Comparison of ENCODE assay signal across 1 cellular context in the genomic region with DNA sequence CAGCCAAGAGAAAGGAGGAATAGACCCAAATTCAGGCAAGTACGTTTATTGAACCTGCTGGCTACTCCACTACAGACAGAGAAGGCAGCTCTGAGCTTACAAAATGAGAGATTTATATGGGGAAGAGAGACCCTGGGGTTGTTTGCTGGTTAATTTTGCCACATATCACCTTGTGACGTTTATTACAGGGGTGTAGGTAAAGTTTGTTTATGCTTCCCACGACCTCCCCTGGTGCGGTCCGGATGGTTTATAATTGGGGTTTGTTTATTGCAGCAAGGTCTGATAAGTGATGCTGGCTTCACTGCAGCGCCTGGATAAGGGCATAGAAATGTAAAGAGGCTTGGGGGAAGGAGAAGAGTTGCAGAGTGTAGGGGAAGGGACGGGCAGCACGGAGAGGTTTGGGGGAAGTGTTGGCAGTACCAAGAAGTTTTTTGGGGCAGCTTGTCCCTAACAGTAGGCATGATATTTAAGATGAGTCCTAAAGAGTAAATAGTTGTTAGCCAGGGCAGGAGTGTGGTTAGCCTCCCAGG.
A peak's percentile ranks its signal among the peaks of the same experiment; 100 is the strongest.
TF ChIP-seq lines count a peak whose summit lies in the region.

No MANE protein-coding gene starts in this region.

TF ChIP-seq in A549, 52 proteins besides CTCF, POLR2A, EP300 and RAD21:
- TF ChIP-seq, protein P1, sequence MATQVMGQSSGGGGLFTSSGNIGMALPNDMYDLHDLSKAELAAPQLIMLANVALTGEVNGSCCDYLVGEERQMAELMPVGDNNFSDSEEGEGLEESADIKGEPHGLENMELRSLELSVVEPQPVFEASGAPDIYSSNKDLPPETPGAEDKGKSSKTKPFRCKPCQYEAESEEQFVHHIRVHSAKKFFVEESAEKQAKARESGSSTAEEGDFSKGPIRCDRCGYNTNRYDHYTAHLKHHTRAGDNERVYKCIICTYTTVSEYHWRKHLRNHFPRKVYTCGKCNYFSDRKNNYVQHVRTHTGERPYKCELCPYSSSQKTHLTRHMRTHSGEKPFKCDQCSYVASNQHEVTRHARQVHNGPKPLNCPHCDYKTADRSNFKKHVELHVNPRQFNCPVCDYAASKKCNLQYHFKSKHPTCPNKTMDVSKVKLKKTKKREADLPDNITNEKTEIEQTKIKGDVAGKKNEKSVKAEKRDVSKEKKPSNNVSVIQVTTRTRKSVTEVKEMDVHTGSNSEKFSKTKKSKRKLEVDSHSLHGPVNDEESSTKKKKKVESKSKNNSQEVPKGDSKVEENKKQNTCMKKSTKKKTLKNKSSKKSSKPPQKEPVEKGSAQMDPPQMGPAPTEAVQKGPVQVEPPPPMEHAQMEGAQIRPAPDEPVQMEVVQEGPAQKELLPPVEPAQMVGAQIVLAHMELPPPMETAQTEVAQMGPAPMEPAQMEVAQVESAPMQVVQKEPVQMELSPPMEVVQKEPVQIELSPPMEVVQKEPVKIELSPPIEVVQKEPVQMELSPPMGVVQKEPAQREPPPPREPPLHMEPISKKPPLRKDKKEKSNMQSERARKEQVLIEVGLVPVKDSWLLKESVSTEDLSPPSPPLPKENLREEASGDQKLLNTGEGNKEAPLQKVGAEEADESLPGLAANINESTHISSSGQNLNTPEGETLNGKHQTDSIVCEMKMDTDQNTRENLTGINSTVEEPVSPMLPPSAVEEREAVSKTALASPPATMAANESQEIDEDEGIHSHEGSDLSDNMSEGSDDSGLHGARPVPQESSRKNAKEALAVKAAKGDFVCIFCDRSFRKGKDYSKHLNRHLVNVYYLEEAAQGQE (IDR thresholded peaks at IDR 0.05), result peak; percentile 16; the same call in 1 of the 2 replicates
- TF ChIP-seq RFX5 (IDR thresholded peaks at IDR 0.05), result no peak
